In genomic region chrY:2786876-2787507, GRCh38 we compare ENCODE assay signal across 22 cellular contexts. TPM values are rescaled to one million over a fixed set of nuclear protein-coding genes. Genes with fewer than 3 reads are reported as not detected.
A peak's percentile ranks its signal among the peaks of the same experiment; 100 is the strongest.
DNase-seq lines count a peak whose midpoint lies in the region; ATAC-seq, FAIRE-seq and TF ChIP-seq lines count a peak whose summit lies in the region.
"Had no signal": no experiment of that assay in that cellular context is flagged by ENCODE, and none has a peak within 500 bp of the region (broad histone marks: within the 10 kb centered on the region; RNA-seq: fewer than 3 reads in every experiment).

No MANE protein-coding gene starts in this region.

- H3K9ac ChIP-seq in endocrine pancreas (ENCODE audit: control insufficient read depth, insufficient read depth, low read length): no peak overlapping the region

- H3K79me2 ChIP-seq in hepatocyte: no peaks in the 10 kb centered on the region

- H3K36me3 ChIP-seq in endocrine pancreas (ENCODE audit: control insufficient read depth, insufficient read depth, low read length) (no peaks in the 10 kb centered on the region), muscle layer of duodenum (ENCODE audit: control insufficient read depth in 1 of 2, insufficient read depth in 2 of 2, low read length in 2 of 2) (no peaks in the 10 kb centered on the region), pancreas (no peaks in the 10 kb centered on the region), hepatocyte (replicated peaks; ENCODE audit: insufficient read depth, low read depth) (no peaks in the 10 kb centered on the region)

- WGBS in pancreas, 2 donors: 35% methylated on average over 28 of the region's 28 CpGs; no CpG with 5 or more reads in 1 of the 2 donors
- no CpG with 5 or more reads among the region's 28 CpGs for WGBS in hepatocyte (ENCODE audit: low lambda C conversion rate, missing lambda C conversion rate)

- peak overlapping the region; percentile 24 to 83 for H3K4me3 Mint-ChIP-seq in CD14-positive monocyte
- peak overlapping the region; percentile 86 for H3K4me3 Mint-ChIP-seq in WTC11
- H3K4me3 Mint-ChIP-seq: activated CD4-positive, alpha-beta T cell treated with anti-CD3 and anti-CD28 coated beads, Interleukin-2, amount 10 ng/mL, durations not matched to agents 7 days and 5 days; CD8-positive, alpha-beta memory T cell; T-helper 17 cell had no signal

- H3K4me3 ChIP-seq in endocrine pancreas (ENCODE audit: control insufficient read depth, insufficient read depth, low read length) (peak overlapping the region; percentile 85), muscle layer of duodenum (ENCODE audit: low read depth in 1 of 2, low read length in 2 of 2) (peak overlapping the region; percentile 52 to 56), pancreas (no peak overlapping the region), hepatocyte (no peak overlapping the region)

- no peaks in the 10 kb centered on the region for H4K20me1 ChIP-seq in hepatocyte (ENCODE audit: insufficient read depth, poor library complexity, severe bottlenecking)

- H3K36me3 Mint-ChIP-seq in CD14-positive monocyte: no peaks in the 10 kb centered on the region
- H3K36me3 Mint-ChIP-seq in WTC11: no peaks in the 10 kb centered on the region
- H3K36me3 Mint-ChIP-seq: CD8-positive, alpha-beta memory T cell had no signal

- H3K27me3 ChIP-seq in endocrine pancreas (ENCODE audit: control insufficient read depth, insufficient read depth, low read length): no peaks in the 10 kb centered on the region
- peaks cover 5% of the 10 kb centered on the region for H3K27me3 ChIP-seq in muscle layer of duodenum (ENCODE audit: low read depth, low read length)
- no peaks in the 10 kb centered on the region for H3K27me3 ChIP-seq in pancreas
- no peaks in the 10 kb centered on the region for H3K27me3 ChIP-seq in hepatocyte

- CTCF ChIA-PET in WTC11 (lab: Charles Lee): no interaction called here

- H3K4me1 ChIP-seq in endocrine pancreas (ENCODE audit: control insufficient read depth, insufficient read depth, low read length) (no peaks in the 10 kb centered on the region), muscle layer of duodenum (ENCODE audit: control insufficient read depth in 1 of 2, insufficient read depth in 2 of 2, low read length in 2 of 2) (no peaks in the 10 kb centered on the region), pancreas (no peaks in the 10 kb centered on the region), hepatocyte (ENCODE audit: insufficient read depth) (no peaks in the 10 kb centered on the region)

- peaks cover 11% of the 10 kb centered on the region for H3K4me1 Mint-ChIP-seq in CD14-positive monocyte
- peaks cover 37% of the 10 kb centered on the region for H3K4me1 Mint-ChIP-seq in WTC11
- H3K4me1 Mint-ChIP-seq: CD8-positive, alpha-beta memory T cell had no signal

- H3K9me3 Mint-ChIP-seq in CD14-positive monocyte (peaks cover 0 to 9% (median 0%) of the 10 kb centered on the region in 7 donors), WTC11 (no peaks in the 10 kb centered on the region)
- H3K9me3 Mint-ChIP-seq: activated CD4-positive, alpha-beta T cell treated with anti-CD3 and anti-CD28 coated beads, Interleukin-2, amount 10 ng/mL, durations not matched to agents 7 days and 5 days; CD8-positive, alpha-beta memory T cell had no signal

- H3K27ac ChIP-seq in muscle layer of duodenum (ENCODE audit: low read length) (no peak overlapping the region), pancreas (no peak overlapping the region), hepatocyte (no peak overlapping the region)
- H3K27ac ChIP-seq: HL-60 had no signal

- peak; percentile 69 for ATAC-seq in WTC11
- no peak for ATAC-seq in pancreas
- ATAC-seq: T-helper 17 cell had no signal

- intact Hi-C loops in CD14-positive monocyte (cut with micrococcal nuclease) (no loop called here), pancreas (cut with DNase I) (no loop called here)

- H3K27me3 Mint-ChIP-seq in CD14-positive monocyte (ENCODE audit: low read depth in 3 of 3): peaks cover 0 to 66% (median 43%) of the 10 kb centered on the region in 3 donors
- peaks cover 9% of the 10 kb centered on the region for H3K27me3 Mint-ChIP-seq in WTC11 (ENCODE audit: low read depth)

- H3K9me2 ChIP-seq in hepatocyte (replicated peaks; ENCODE audit: insufficient read depth): no peaks in the 10 kb centered on the region

- H3K9me3 ChIP-seq in endocrine pancreas (ENCODE audit: control insufficient read depth, low read length) (no peaks in the 10 kb centered on the region), muscle layer of duodenum (ENCODE audit: control insufficient read depth in 1 of 2, low read length in 2 of 2) (no peaks in the 10 kb centered on the region), pancreas (no peaks in the 10 kb centered on the region), hepatocyte (ENCODE audit: low read depth) (no peaks in the 10 kb centered on the region)

- no peak overlapping the region for H3K27ac Mint-ChIP-seq in CD14-positive monocyte
- H3K27ac Mint-ChIP-seq in WTC11: peak overlapping the region; percentile 98
- H3K27ac Mint-ChIP-seq: activated CD4-positive, alpha-beta T cell treated with anti-CD3 and anti-CD28 coated beads, Interleukin-2, amount 10 ng/mL, durations not matched to agents 7 days and 5 days; CD8-positive, alpha-beta memory T cell; T-helper 17 cell had no signal

- FAIRE-seq in frontal cortex (lab: Jason Lieb, UNC): no peak
- no peak for FAIRE-seq in pancreas (lab: Jason Lieb, UNC)
- FAIRE-seq: H54 had no signal

- TF ChIP-seq CTCF in CD14-positive monocyte (IDR thresholded peaks at IDR 0.05) (no peak), WTC11 (IDR thresholded peaks at IDR 0.05) (no peak), pancreas (IDR thresholded peaks at IDR 0.05) (no peak), hepatocyte (IDR thresholded peaks at IDR 0.05; ENCODE audit: poor library complexity) (no peak)

- POLR2A ChIA-PET in WTC11 (lab: Charles Lee): no interaction called here

- no peak overlapping the region for H3K4me2 ChIP-seq in hepatocyte

- H2AFZ ChIP-seq in hepatocyte: no peak overlapping the region

- DNase-seq in CD14-positive monocyte (ENCODE audit: low spot score): no peak
- DNase-seq in WTC11 (ENCODE audit: low spot score): no peak
- no peak for DNase-seq in frontal cortex (ENCODE audit: low spot score in 2 of 2)
- no peak for DNase-seq in activated CD8-positive, alpha-beta memory T cell treated with anti-CD3 and anti-CD28 coated beads, Interleukin-2, amount 50 U/mL, for 4 hours
- no peak for DNase-seq in pancreas
- DNase-seq in hepatocyte (ENCODE audit: low spot score): no peak
- DNase-seq: activated CD4-positive, alpha-beta T cell treated with anti-CD3 and anti-CD28 coated beads, Interleukin-2, amount 10 ng/mL, durations not matched to agents 7 days and 5 days; activated gamma-delta T cell; CD8-positive, alpha-beta memory T cell; foreskin melanocyte; GF-D8; islet precursor cell; NCI-H1694; RPMI8226; stimulated activated CD4-positive, alpha-beta T cell treated with anti-CD3 and anti-CD28 coated beads, Interleukin-4, amount 100 ng/mL, for 24 hours; stimulated activated naive CD4-positive, alpha-beta T cell; T-helper 17 cell had no signal

TF ChIP-seq in WTC11, 78 proteins besides CTCF, POLR2A, EP300 and RAD21:
- TF ChIP-seq ZNF121 (CRISPR knock-in tag; IDR thresholded peaks at IDR 0.05) (no peak), HMGXB4 (CRISPR knock-in tag; IDR thresholded peaks at IDR 0.05) (no peak)
TF ChIP-seq in WTC11: peak in this region for 0.

RNA-seq across cellular contexts. Expression of gene SRY, which starts 0.5 kb away (rescaled TPM):
- polyA plus RNA-seq in CD14-positive monocyte (not detected), pancreas (under 1 TPM in 1 of 2 donors, not detected in 1; 0.38 TPM), hepatocyte (not detected in 2 replicates)
- total RNA-seq in WTC11 (2021) (4.9 to 5.2 TPM (median 5.1 TPM) in 3 replicates), frontal cortex (not detected), pancreas (not detected), hepatocyte (not detected in 2 replicates)
- total RNA-seq: activated CD4-positive, alpha-beta T cell treated with anti-CD3 and anti-CD28 coated beads, Interleukin-2, amount 10 ng/mL, durations not matched to agents 7 days and 5 days; CD8-positive, alpha-beta memory T cell; chondrocyte; T-helper 17 cell had no signal
- polyA plus RNA-seq: CD8-positive, alpha-beta memory T cell had no signal

RNA-seq across cellular contexts. Expression of gene RPS4Y1, which starts 54.4 kb away (rescaled TPM):
- polyA plus RNA-seq in CD14-positive monocyte: not detected
- total RNA-seq in WTC11 (2021): 182 to 222 TPM (median 218 TPM) in 3 replicates
- total RNA-seq in frontal cortex: 231 TPM
- total RNA-seq in pancreas: 100 to 1,000 TPM in 1 of 6 donors, 1 to 10 TPM in 1, not detected in 4; 1.6 to 180 TPM
- 100 to 1,000 TPM in 1 of 2 donors, under 1 TPM in 1; 0.35 to 265 TPM for polyA plus RNA-seq in pancreas
- not detected in 2 replicates for total RNA-seq in hepatocyte
- polyA plus RNA-seq in hepatocyte: not detected in 2 replicates
- total RNA-seq: chondrocyte had no signal
- polyA plus RNA-seq: CD8-positive, alpha-beta memory T cell had no signal

Comparison
In these comparisons a context has a peak if more than half of its experiments do, and no peak if none do; other contexts are left out.
1. H3K4me3 ChIP-seq: peak in endocrine pancreas (single experiment) and muscle layer of duodenum (2 of 2); none in pancreas (0 of 4) and hepatocyte (single experiment).